ENCODE assay signal across 17 cellular contexts in the genomic region with DNA sequence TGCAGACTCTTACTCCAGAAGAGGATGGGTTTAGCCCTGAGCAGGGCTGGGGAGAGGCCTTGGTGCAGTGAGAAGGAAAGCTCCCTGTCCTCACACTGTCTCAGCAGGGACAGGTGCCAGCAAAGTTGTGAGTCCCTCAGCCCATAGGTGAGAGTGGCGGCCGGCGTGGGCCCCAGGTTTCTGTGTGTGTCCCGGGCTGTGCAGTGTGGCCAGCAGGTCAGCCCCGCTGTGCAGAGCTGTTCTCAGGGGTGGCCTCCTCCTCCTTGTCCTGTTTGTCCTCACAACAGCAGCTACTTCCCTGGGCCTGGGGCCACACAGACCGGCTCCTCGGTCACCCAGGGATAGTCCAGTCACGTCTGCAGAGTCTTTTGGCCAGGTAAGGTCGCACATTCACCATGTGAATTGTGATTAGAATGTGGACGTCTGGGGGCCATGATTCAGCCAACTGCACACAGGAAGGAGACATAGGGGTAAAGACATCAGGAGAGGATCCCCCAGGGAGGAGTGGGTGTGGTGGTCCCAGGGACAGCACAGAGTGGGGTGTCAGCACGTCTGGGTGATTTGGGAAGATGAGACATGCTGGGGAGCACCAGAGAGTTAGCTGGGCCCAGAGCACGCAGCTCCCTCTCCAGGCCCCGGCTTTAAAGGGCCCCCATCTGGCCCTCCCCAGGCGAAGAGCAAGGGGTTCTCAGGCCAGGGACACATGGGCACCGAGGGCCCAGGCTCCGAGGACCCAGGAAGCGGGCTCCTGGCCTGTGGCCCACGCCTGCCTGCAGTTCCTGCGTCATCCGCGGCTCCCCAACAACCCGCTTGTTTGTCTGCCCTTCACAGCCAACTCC.
DNase-seq lines count a peak whose midpoint lies in the region; ATAC-seq, FAIRE-seq and TF ChIP-seq lines count a peak whose summit lies in the region.
"Had no signal": no experiment of that assay in that cellular context is flagged by ENCODE, and none has a peak within 500 bp of the region (broad histone marks: within the 10 kb centered on the region; RNA-seq: fewer than 3 reads in every experiment).

No MANE protein-coding gene starts in this region.

- H3K27me3 ChIP-seq in A673 (replicated peaks; ENCODE audit: insufficient read depth, low read depth, low read length, poor library complexity): no peaks in the 10 kb centered on the region
- H3K27me3 ChIP-seq in GM23338 (ENCODE audit: insufficient read depth): no peaks in the 10 kb centered on the region
- H3K27me3 ChIP-seq in K562 (ENCODE audit: control insufficient read depth in 2 of 2, insufficient read depth in 2 of 2, low read length in 2 of 2): no peaks in the 10 kb centered on the region
- no peaks in the 10 kb centered on the region for H3K27me3 ChIP-seq in neural progenitor cell

- no peaks in the 10 kb centered on the region for H3K9me3 Mint-ChIP-seq in GM23338
- peaks cover 2% of the 10 kb centered on the region for H3K9me3 Mint-ChIP-seq in neural progenitor cell
- H3K9me3 Mint-ChIP-seq: dendritic cell treated with granulocyte-macrophage colony-stimulating factor and Interleukin-4, amounts not matched to agents 40 ng/mL and 50 ng/mL, for 4 days; memory B cell had no signal

- H3K9me1 ChIP-seq in K562 (ENCODE audit: control insufficient read depth, insufficient read depth, low read length): no peaks in the 10 kb centered on the region

- no peaks in the 10 kb centered on the region for H3K9me2 ChIP-seq in GM23338 (ENCODE audit: insufficient read depth)

- H3F3A ChIP-seq in GM23338 (replicated peaks; ENCODE audit: low read depth) (no peaks in the 10 kb centered on the region), neural progenitor cell (ENCODE audit: low read depth) (no peaks in the 10 kb centered on the region)

- H3K4me3 Mint-ChIP-seq in GM23338 (no peak overlapping the region), neural progenitor cell (no peak overlapping the region)
- H3K4me3 Mint-ChIP-seq: brain; dendritic cell treated with granulocyte-macrophage colony-stimulating factor and Interleukin-4, amounts not matched to agents 40 ng/mL and 50 ng/mL, for 4 days; memory B cell had no signal

- H3K27me3 Mint-ChIP-seq in GM23338 (ENCODE audit: insufficient read depth, low read depth, poor library complexity): peaks cover 5% of the 10 kb centered on the region
- peaks cover 16% of the 10 kb centered on the region for H3K27me3 Mint-ChIP-seq in neural progenitor cell (ENCODE audit: insufficient read depth, low read depth)

- CTCF ChIA-PET in A673 (lab: Charles Lee) (no interaction called here), K562 (lab: Yijun Ruan, JAX; ENCODE audit: low intra/inter-chr PET ratio) (no interaction called here)

- H4K20me1 ChIP-seq in GM23338 (replicated peaks; ENCODE audit: insufficient read depth): no peaks in the 10 kb centered on the region
- no peaks in the 10 kb centered on the region for H4K20me1 ChIP-seq in K562 (replicated peaks; ENCODE audit: control insufficient read depth, insufficient read depth, low read length)
- no peaks in the 10 kb centered on the region for H4K20me1 ChIP-seq in neural progenitor cell (ENCODE audit: low read depth)

- no peak for TF ChIP-seq CTCF in A673 (conservative IDR thresholded peaks at IDR 0.05; ENCODE audit: low read depth, low read length)
- no peak for TF ChIP-seq CTCF in GM23338 (conservative IDR thresholded peaks at IDR 0.05; ENCODE audit: low read depth in 2 of 2)
- no peak for TF ChIP-seq CTCF in K562 (IDR thresholded peaks at IDR 0.05 in 2 of 3, conservative IDR thresholded peaks at IDR 0.05 in 1 of 3; ENCODE audit: insufficient read depth in 2 of 3, low read depth in 1 of 3, low read length in 3 of 3)
- no peak for TF ChIP-seq CTCF in neural progenitor cell (IDR thresholded peaks at IDR 0.05)

- no peaks in the 10 kb centered on the region for H3K4me1 Mint-ChIP-seq in GM23338
- peaks cover 8% of the 10 kb centered on the region for H3K4me1 Mint-ChIP-seq in neural progenitor cell
- H3K4me1 Mint-ChIP-seq: brain had no signal

- no peaks in the 10 kb centered on the region; the same call in 2 of the 3 replicates for H3K36me3 Mint-ChIP-seq in GM23338 (ENCODE audit: low read depth)
- H3K36me3 Mint-ChIP-seq in neural progenitor cell: no peaks in the 10 kb centered on the region
- H3K36me3 Mint-ChIP-seq: brain had no signal

- H3K4me3 ChIP-seq in A673 (ENCODE audit: low read depth, low read length, poor library complexity, severe bottlenecking) (no peak overlapping the region), GM23338 (no peak overlapping the region), K562 (no peak overlapping the region), neural progenitor cell (no peak overlapping the region)

- in situ Hi-C loops in K562 (cut with MboI): no loop called here

- no peak; a peak in 1 of 4 replicates for TF ChIP-seq RAD21 in K562 (CRISPR knock-in tag; conservative IDR thresholded peaks at IDR 0.05 in 1 of 2, IDR thresholded peaks at IDR 0.05 in 1 of 2)

- no peak for ATAC-seq in GM23338
- no peak; the same call in 2 of the 3 replicates for ATAC-seq in K562
- ATAC-seq: PC-3 had no signal

- DNase-seq in A673 (ENCODE audit: low spot score): no peak
- no peak for DNase-seq in GM23338 (ENCODE audit: low spot score)
- DNase-seq in K562 (ENCODE audit: extremely low read depth in 1 of 4, low spot score in 3 of 4): no peak
- no peak for DNase-seq in neural progenitor cell (ENCODE audit: low spot score)
- DNase-seq in NCI-H2227 treated with DMSO at 0.1 percent for 48 hours (lab: John Stamatoyannopoulos, UW): no peak
- DNase-seq in MV-4-11 (lab: John Stamatoyannopoulos, UW): no peak
- no peak for DNase-seq in stimulated activated CD4-positive, alpha-beta T cell treated with anti-CD3 and anti-CD28 coated beads, Interleukin-12 subunit alpha, Interleukin-12 subunit beta, amount 100 ng/mL, for 4 hours
- no peak for DNase-seq in activated CD4-positive, alpha-beta T cell treated with anti-CD3 and anti-CD28 coated beads, Interleukin-2, amount 50 U/mL, for 1 hour
- DNase-seq: AML-193, DMS 273 treated with DMSO at 0.1 percent for 48 hours, erythroblast, NCI-H2081 treated with DMSO at 0.1 percent for 48 hours, NCI-H526, PC-3 had no signal

- TF ChIP-seq EP300 in K562 (IDR thresholded peaks at IDR 0.05; ENCODE audit: low read length): no peak

- H3K27ac Mint-ChIP-seq in GM23338: peak overlapping the region; percentile 64; the same call in 1 of the 2 replicates
- peak overlapping the region; percentile 22 for H3K27ac Mint-ChIP-seq in neural progenitor cell
- H3K27ac Mint-ChIP-seq: brain; dendritic cell treated with granulocyte-macrophage colony-stimulating factor and Interleukin-4, amounts not matched to agents 40 ng/mL and 50 ng/mL, for 4 days; memory B cell had no signal

- H3K4me2 ChIP-seq in GM23338 (no peak overlapping the region), K562 (ENCODE audit: insufficient read depth, low read length) (no peak overlapping the region), neural progenitor cell (no peak overlapping the region)

- H3K4me1 ChIP-seq in A673 (ENCODE audit: insufficient read depth, low read length, poor library complexity, severe bottlenecking) (peaks cover 30% of the 10 kb centered on the region), GM23338 (ENCODE audit: insufficient read depth) (no peaks in the 10 kb centered on the region), K562 (replicated peaks in 1 of 2; ENCODE audit: control insufficient read depth in 2 of 2, insufficient read depth in 2 of 2, low read length in 2 of 2) (peaks cover 1 to 54% of the 10 kb centered on the region in 2 experiments; a peak in 4 of 5 replicates), neural progenitor cell (no peaks in the 10 kb centered on the region)

- 74% methylated on average over 18 of the region's 22 CpGs for WGBS in K562 (ENCODE audit: insufficient coverage, low coverage, missing lambda C conversion rate)

- H3K27ac ChIP-seq in A673 (ENCODE audit: low read depth, low read length, poor library complexity, severe bottlenecking): peak overlapping the region; percentile 50
- H3K27ac ChIP-seq in GM23338 (ENCODE audit: low read depth): no peak overlapping the region
- H3K27ac ChIP-seq in K562 (ENCODE audit: extremely low read depth, low read depth, low read length): no peak overlapping the region; the same call in 2 of the 3 replicates
- no peak overlapping the region for H3K27ac ChIP-seq in neural progenitor cell

- BruUV-seq in A673 (replicated peaks; lab: Mats Ljungman, UMichigan): no TSS peak
- BruUV-seq in K562 (replicated peaks; lab: Mats Ljungman, UMichigan): no TSS peak

- peaks cover 56% of the 10 kb centered on the region for H3K36me3 ChIP-seq in A673 (ENCODE audit: insufficient read depth, low read length, poor library complexity, severe bottlenecking)
- no peaks in the 10 kb centered on the region for H3K36me3 ChIP-seq in GM23338 (ENCODE audit: insufficient read depth)
- H3K36me3 ChIP-seq in K562 (ENCODE audit: control insufficient read depth, insufficient read depth, low read length): 0 out of 3 replicates have a peak, but pooled peaks cover 2% of the 10 kb centered on the region
- no peaks in the 10 kb centered on the region for H3K36me3 ChIP-seq in neural progenitor cell

- intact Hi-C loops in A673 (cut with micrococcal nuclease; ENCODE audit: unreplicated experiment): no loop called here
- intact Hi-C loops in K562 (cut with micrococcal nuclease): no loop called here

- no peaks in the 10 kb centered on the region for H3K9me3 ChIP-seq in A673 (ENCODE audit: low read depth, low read length, poor library complexity, severe bottlenecking)
- H3K9me3 ChIP-seq in K562 (replicated peaks; ENCODE audit: control insufficient read depth, insufficient read depth, low read depth, low read length): no peaks in the 10 kb centered on the region
- no peaks in the 10 kb centered on the region for H3K9me3 ChIP-seq in neural progenitor cell (ENCODE audit: low read depth)

- TF ChIP-seq POLR2A in K562 (conservative IDR thresholded peaks at IDR 0.05): no peak

- H3K9ac ChIP-seq in K562 (ENCODE audit: insufficient read depth in 1 of 2, low read depth in 2 of 2, low read length in 2 of 2) (peak overlapping the region in 1 of 2 experiments; percentile 65; a peak in 2 of 4 replicates), neural progenitor cell (no peak overlapping the region)

- POLR2A ChIA-PET in A673 (lab: Charles Lee; ENCODE audit: low non-redundant PET): no interaction called here
- POLR2A ChIA-PET in K562 (lab: Yijun Ruan, JAX): interaction anchor here (0.5 to 1.2 kb wide), 2 partner anchors 8 to 10 kb away, joined by 3 to 6 read pairs; no protein-coding TSS in a partner anchor

- no peak overlapping the region for H2AFZ ChIP-seq in GM23338
- no peak overlapping the region for H2AFZ ChIP-seq in K562 (ENCODE audit: low read depth, low read length)
- no peak overlapping the region for H2AFZ ChIP-seq in neural progenitor cell (replicated peaks)

- FAIRE-seq in K562 (lab: Jason Lieb, UNC): no peak

- H3K79me2 ChIP-seq in GM23338 (replicated peaks; ENCODE audit: insufficient read depth) (no peaks in the 10 kb centered on the region), K562 (ENCODE audit: control insufficient read depth, insufficient read depth, low read length) (no peaks in the 10 kb centered on the region), neural progenitor cell (ENCODE audit: low read depth) (no peaks in the 10 kb centered on the region)
